ENCODE assay signal across 1 cellular context in genomic region chr22:24445481-24446290, GRCh38.
TF ChIP-seq lines count a peak whose summit lies in the region.

No MANE protein-coding gene starts in this region.

TF ChIP-seq in H1, 55 proteins besides CTCF, POLR2A, EP300 and RAD21:
- no peak for TF ChIP-seq KDM1A (IDR thresholded peaks at IDR 0.05; ENCODE audit: borderline replicate concordance, low read length)
- TF ChIP-seq BACH1 (IDR thresholded peaks at IDR 0.05; ENCODE audit: low read length) = no peak
- TF ChIP-seq SUZ12 (IDR thresholded peaks at IDR 0.05; ENCODE audit: low read length) = no peak
- no peak for TF ChIP-seq TEAD4 (IDR thresholded peaks at IDR 0.05; ENCODE audit: low read depth, low read length)
